23 cellular contexts compared by ENCODE assay signal in genomic region chr13:34623331-34623730, GRCh38.
A peak's percentile ranks its signal among the peaks of the same experiment; 100 is the strongest.
DNase-seq lines count a peak whose midpoint lies in the region; ATAC-seq and TF ChIP-seq lines count a peak whose summit lies in the region.
"Had no signal": no experiment of that assay in that cellular context is flagged by ENCODE, and none has a peak within 500 bp of the region (broad histone marks: within the 10 kb centered on the region; RNA-seq: fewer than 3 reads in every experiment).

No MANE protein-coding gene starts in this region.

- H3K4me3 ChIP-seq in neural progenitor cell (no peak overlapping the region), Peyer's patch (no peak overlapping the region)
- H3K4me3 ChIP-seq: BLaER1, GM12878, GM23248 had no signal

- H3K4me3 Mint-ChIP-seq in neural progenitor cell = no peak overlapping the region
- H3K4me3 Mint-ChIP-seq: B cell; CD4-positive, CD25-positive, alpha-beta regulatory T cell; CD8-positive, alpha-beta T cell; H9; HFFc6 had no signal

- H3K27me3 ChIP-seq in neural progenitor cell = no peaks in the 10 kb centered on the region
- H3K27me3 ChIP-seq in Peyer's patch = no peaks in the 10 kb centered on the region
- H3K27me3 ChIP-seq: BLaER1 had no signal

- no peak for TF ChIP-seq POLR2A in Peyer's patch (IDR thresholded peaks at IDR 0.05)

- H3K9me3 Mint-ChIP-seq in neural progenitor cell = no peaks in the 10 kb centered on the region
- H3K9me3 Mint-ChIP-seq: CD8-positive, alpha-beta T cell; H9 had no signal

- H3K4me1 ChIP-seq in neural progenitor cell (peaks cover 17% of the 10 kb centered on the region), Peyer's patch (no peaks in the 10 kb centered on the region)
- H3K4me1 ChIP-seq: BLaER1 had no signal

- peaks cover 4% of the 10 kb centered on the region for H3K27me3 Mint-ChIP-seq in neural progenitor cell (ENCODE audit: insufficient read depth, low read depth)
- H3K27me3 Mint-ChIP-seq: B cell; CD4-positive, CD25-positive, alpha-beta regulatory T cell had no signal

- TF ChIP-seq CTCF in neural progenitor cell (IDR thresholded peaks at IDR 0.05) (no peak), Peyer's patch (IDR thresholded peaks at IDR 0.05) (no peak)

- DNase-seq in ELF-1 (ENCODE audit: low read depth, low spot score) (peak; percentile 24), NCI-H146 (lab: John Stamatoyannopoulos, UW) (peak; percentile 89), NCI-H345 treated with DMSO at 0.1 percent for 48 hours (lab: John Stamatoyannopoulos, UW; ENCODE audit: unreplicated experiment) (peak; percentile 15), neural progenitor cell (ENCODE audit: low spot score) (peak; percentile 19), cardiac septum (ENCODE audit: low spot score) (no peak), Peyer's patch (no peak)
- no peak for DNase-seq in activated T-cell treated with anti-CD3 and anti-CD28 coated beads, Interleukin-2, amount 50 U/mL, for 1 hour
- DNase-seq: Caco-2; CD4-positive, CD25-positive, alpha-beta regulatory T cell; CD8-positive, alpha-beta T cell; DMS153; DND-41; GDM1; GM23248; H9; HFFc6 had no signal

- no peak overlapping the region for H3K9ac ChIP-seq in neural progenitor cell
- H3K9ac ChIP-seq: BLaER1, GM23248 had no signal

- no peaks in the 10 kb centered on the region for H3K79me2 ChIP-seq in neural progenitor cell (ENCODE audit: low read depth)

- no peaks in the 10 kb centered on the region for H3K36me3 Mint-ChIP-seq in neural progenitor cell
- H3K36me3 Mint-ChIP-seq: CD4-positive, CD25-positive, alpha-beta regulatory T cell; CD8-positive, alpha-beta T cell had no signal

- H3K27ac Mint-ChIP-seq in neural progenitor cell = no peak overlapping the region
- H3K27ac Mint-ChIP-seq: B cell; CD4-positive, CD25-positive, alpha-beta regulatory T cell; CD8-positive, alpha-beta T cell; H9; HFFc6 had no signal

- peaks cover 10% of the 10 kb centered on the region for H3F3A ChIP-seq in neural progenitor cell (ENCODE audit: low read depth)

- H2AFZ ChIP-seq in neural progenitor cell (replicated peaks) = no peak overlapping the region
- H2AFZ ChIP-seq: GM23248 had no signal

- no peak overlapping the region for H3K4me2 ChIP-seq in neural progenitor cell
- H3K4me2 ChIP-seq: BLaER1 had no signal

- ATAC-seq in HG03378 (IDR thresholded peaks at IDR 0.05; ENCODE audit: unreplicated experiment) = no peak
- ATAC-seq: CD8-positive, alpha-beta T cell; GM12878; HCT116 had no signal

- no peaks in the 10 kb centered on the region for H4K20me1 ChIP-seq in neural progenitor cell (ENCODE audit: low read depth)
- H4K20me1 ChIP-seq: BLaER1 had no signal

- no peaks in the 10 kb centered on the region for H3K36me3 ChIP-seq in neural progenitor cell
- H3K36me3 ChIP-seq in Peyer's patch = no peaks in the 10 kb centered on the region
- H3K36me3 ChIP-seq: BLaER1 had no signal

- no peak overlapping the region for H3K27ac ChIP-seq in neural progenitor cell
- no peak overlapping the region for H3K27ac ChIP-seq in Peyer's patch
- H3K27ac ChIP-seq: 22Rv1, BLaER1, C4-2B, GM23248 had no signal

- intact Hi-C loops in cardiac septum (cut with DNase I) = no loop called here

- H3K4me1 Mint-ChIP-seq in neural progenitor cell = peaks cover 34% of the 10 kb centered on the region
- H3K4me1 Mint-ChIP-seq: B cell; CD4-positive, CD25-positive, alpha-beta regulatory T cell had no signal

- H3K9me3 ChIP-seq in neural progenitor cell (ENCODE audit: low read depth) = no peaks in the 10 kb centered on the region
- no peaks in the 10 kb centered on the region for H3K9me3 ChIP-seq in Peyer's patch
- H3K9me3 ChIP-seq: BLaER1, Caco-2 had no signal

Comparison
In these comparisons a context has a peak if more than half of its experiments do, and no peak if none do; other contexts are left out.
1. DNase-seq: peak in ELF-1 (single experiment), NCI-H146 (single experiment), NCI-H345 treated with DMSO at 0.1 percent for 48 hours (single experiment) and neural progenitor cell (single experiment); none in cardiac septum (single experiment), activated T-cell treated with anti-CD3 and anti-CD28 coated beads, Interleukin-2, amount 50 U/mL, for 1 hour (single experiment) and Peyer's patch (0 of 3).